19 cellular contexts compared by ENCODE assay signal in the genomic region with DNA sequence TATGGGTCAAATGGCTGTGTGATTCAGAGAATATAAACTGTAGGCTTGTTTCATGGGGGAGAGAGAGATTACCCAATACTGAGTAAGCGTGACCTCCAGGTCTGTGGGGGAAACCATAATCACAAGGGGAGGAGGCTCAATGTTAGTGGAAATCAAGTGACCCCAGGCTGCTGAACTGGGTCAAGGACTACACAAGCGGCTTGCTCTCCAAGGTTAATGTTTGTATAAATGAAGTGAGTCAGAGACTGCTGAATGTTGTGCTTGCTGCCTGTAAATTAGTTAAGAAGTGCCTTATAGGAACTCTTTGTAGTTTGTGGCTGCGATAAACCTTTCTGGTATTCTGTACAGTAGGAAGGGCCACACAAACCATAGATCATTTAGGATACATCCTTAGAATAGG.
DNase-seq lines count a peak whose midpoint lies in the region; ATAC-seq and TF ChIP-seq lines count a peak whose summit lies in the region.
"Had no signal": no experiment of that assay in that cellular context is flagged by ENCODE, and none has a peak within 500 bp of the region (broad histone marks: within the 10 kb centered on the region; RNA-seq: fewer than 3 reads in every experiment).

No MANE protein-coding gene starts in this region.

- DNase-seq in HS-5 (ENCODE audit: low read depth) (peak; percentile 6), foreskin fibroblast (peak; percentile 4 to 5), skeletal muscle cell (ENCODE audit: low read depth) (peak; percentile 28), UCSD-AML1 (lab: John Stamatoyannopoulos, UW; ENCODE audit: unreplicated experiment) (no peak), NCI-H2081 (lab: John Stamatoyannopoulos, UW) (no peak)
- DNase-seq: ACHN; BE2C; C1 segment of cervical spinal cord; Caco-2; CD4-positive, CD25-positive, alpha-beta regulatory T cell; CD8-positive, alpha-beta memory T cell; DMS153; DMS79; GF-D8; GM23248; HCEC 1CT; IMR-90 had no signal

- ATAC-seq in HG03460 (IDR thresholded peaks at IDR 0.05; ENCODE audit: unreplicated experiment): no peak
- ATAC-seq: K562 had no signal

- H3K4me3 ChIP-seq in foreskin fibroblast (ENCODE audit: low read depth in 1 of 2, low read length in 2 of 2) (no peak overlapping the region), skeletal muscle cell (ENCODE audit: low read depth, low read length) (no peak overlapping the region)
- H3K4me3 ChIP-seq: GM23248, K562 had no signal

- TF ChIP-seq CTCF in foreskin fibroblast (IDR thresholded peaks at IDR 0.05; ENCODE audit: low read depth, low read length): no peak

Comparison
In these comparisons a context has a peak if more than half of its experiments do, and no peak if none do; other contexts are left out.
1. DNase-seq: peak in HS-5 (single experiment), foreskin fibroblast (2 of 2) and skeletal muscle cell (single experiment); none in UCSD-AML1 (single experiment) and NCI-H2081 (0 of 2).